In the genomic region with DNA sequence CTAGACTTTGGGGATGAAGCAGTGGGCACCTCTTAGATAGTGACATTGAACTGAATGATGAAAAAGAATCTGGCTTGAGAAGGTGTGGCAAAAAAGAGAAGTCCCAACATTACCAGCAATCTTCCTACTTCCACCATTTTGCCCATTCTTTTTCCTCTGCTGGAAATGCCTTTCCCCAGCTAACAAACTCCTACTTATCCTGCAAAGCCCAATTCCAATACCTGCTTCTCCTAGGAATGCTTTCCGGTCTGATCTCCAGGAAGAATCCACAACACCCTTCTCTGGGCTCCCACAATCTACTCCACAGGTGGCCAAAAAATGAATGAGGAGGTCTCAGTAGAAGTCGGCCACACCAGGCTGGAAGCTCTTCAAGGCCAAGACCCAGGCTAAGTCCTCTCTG, we compare ENCODE assay signal across 26 cellular contexts. TPM values are rescaled to one million over a fixed set of nuclear protein-coding genes. Genes with fewer than 3 reads are reported as not detected.
DNase-seq lines count a peak whose midpoint lies in the region; ATAC-seq and TF ChIP-seq lines count a peak whose summit lies in the region.
"Had no signal": no experiment of that assay in that cellular context is flagged by ENCODE, and none has a peak within 500 bp of the region (broad histone marks: within the 10 kb centered on the region; RNA-seq: fewer than 3 reads in every experiment).

No MANE protein-coding gene starts in this region.

- DNase-seq in T-helper 1 cell = no peak
- DNase-seq in CD4-positive, alpha-beta T cell = no peak
- no peak for DNase-seq in cerebellum (ENCODE audit: low spot score)
- DNase-seq in substantia nigra (lab: John Stamatoyannopoulos, UW) = no peak
- no peak for DNase-seq in D341Med (ENCODE audit: low spot score)
- DNase-seq: BE2C, DMS153, KBM-7, MM.1S, NCI-H1048, NCI-H1417 treated with DMSO at 0.1 percent for 48 hours, NCI-H187, NCI-H446 treated with DMSO at 0.1 percent for 48 hours, NCI-H526 treated with DMSO at 0.1 percent for 48 hours had no signal

- no peaks in the 10 kb centered on the region for H3K9me3 ChIP-seq in CD4-positive, alpha-beta T cell (ENCODE audit: control insufficient read depth, low read length)
- H3K9me3 ChIP-seq: BE2C, HAP-1, SJSA1 had no signal

- CTCF ChIA-PET in CD4-positive, alpha-beta T cell (lab: Charles Lee) = interaction anchor here (0.6 kb wide), 1 partner anchor 1544 kb away, joined by 3 read pairs; a partner anchor contains a TSS

- peaks cover 6% of the 10 kb centered on the region for H3K4me1 Mint-ChIP-seq in T-helper 1 cell treated with Interleukin-12 subunit alpha and Interleukin-12 subunit beta and Interleukin-4 antibody, amounts not matched to agents 30 μg/mL and 1 μg/mL, for 36 hours (ENCODE audit: low read depth)
- peaks cover 27% of the 10 kb centered on the region for H3K4me1 Mint-ChIP-seq in CD4-positive, alpha-beta T cell (ENCODE audit: low read depth)
- peaks cover 6% of the 10 kb centered on the region for H3K4me1 Mint-ChIP-seq in activated T-helper 17 cell treated with anti-CD3 and anti-CD28 coated beads, Interleukin-2, amount 50 U/mL, for 72 hours
- H3K4me1 Mint-ChIP-seq in nephron = peaks cover 20% of the 10 kb centered on the region

- H3K36me3 Mint-ChIP-seq in T-helper 1 cell treated with Interleukin-12 subunit alpha and Interleukin-12 subunit beta and Interleukin-4 antibody, amounts not matched to agents 30 μg/mL and 1 μg/mL, for 36 hours (ENCODE audit: low read depth) = peaks cover 17% of the 10 kb centered on the region
- H3K36me3 Mint-ChIP-seq in CD4-positive, alpha-beta T cell (ENCODE audit: low read depth) = peaks cover 44% of the 10 kb centered on the region
- peaks cover 34% of the 10 kb centered on the region for H3K36me3 Mint-ChIP-seq in activated T-helper 17 cell treated with anti-CD3 and anti-CD28 coated beads, Interleukin-2, amount 50 U/mL, for 72 hours (ENCODE audit: low read depth)
- peaks cover 12% of the 10 kb centered on the region for H3K36me3 Mint-ChIP-seq in nephron (ENCODE audit: low read depth)

- H3K27ac Mint-ChIP-seq in T-helper 1 cell treated with Interleukin-12 subunit alpha and Interleukin-12 subunit beta and Interleukin-4 antibody, amounts not matched to agents 30 μg/mL and 1 μg/mL, for 36 hours = peak overlapping the region; percentile 6
- H3K27ac Mint-ChIP-seq in CD4-positive, alpha-beta T cell = no peak overlapping the region
- no peak overlapping the region for H3K27ac Mint-ChIP-seq in activated T-helper 17 cell treated with anti-CD3 and anti-CD28 coated beads, Interleukin-2, amount 50 U/mL, for 72 hours
- H3K27ac Mint-ChIP-seq in nephron = peak overlapping the region in 1 of 3 experiments; percentile 56
- H3K27ac Mint-ChIP-seq: GM23338 had no signal

- no peak overlapping the region for H3K27ac ChIP-seq in CD4-positive, alpha-beta T cell (ENCODE audit: low read depth, low read length)
- H3K27ac ChIP-seq in substantia nigra (ENCODE audit: low read depth, low read length, poor library complexity, severe bottlenecking) = no peak overlapping the region
- H3K27ac ChIP-seq: HL-60, SJSA1 had no signal

- POLR2A ChIA-PET in CD4-positive, alpha-beta T cell (lab: Charles Lee) = interaction anchor here (1.4 to 6.3 kb wide), 3 partner anchors 12 to 456 kb away, joined by 3 to 172 read pairs (median 53); a partner anchor contains a TSS

- intact Hi-C loops in CD4-positive, alpha-beta T cell (cut with DNase I, micrococcal nuclease) = loop anchor here in 1 of 2 experiments (5.0 to 10.0 kb wide), 4 partner anchors 505 to 1565 kb away; a partner anchor contains a TSS

- TF ChIP-seq CTCF in CD4-positive, alpha-beta T cell (IDR thresholded peaks at IDR 0.05) = no peak
- TF ChIP-seq CTCF in nephron (IDR thresholded peaks at IDR 0.05; ENCODE audit: unreplicated experiment in 3 of 3) = no peak

- no peak for ATAC-seq in CD4-positive, alpha-beta T cell (ENCODE audit: poor library complexity)
- ATAC-seq in activated T-helper 17 cell treated with anti-CD3 and anti-CD28 coated beads, Interleukin-2, amount 50 U/mL, for 72 hours (replicated peaks) = no peak
- ATAC-seq: GM23338, HepG2, Right ventricle myocardium inferior had no signal

- H3K4me3 Mint-ChIP-seq in T-helper 1 cell treated with Interleukin-12 subunit alpha and Interleukin-12 subunit beta and Interleukin-4 antibody, amounts not matched to agents 30 μg/mL and 1 μg/mL, for 36 hours = no peak overlapping the region
- H3K4me3 Mint-ChIP-seq in CD4-positive, alpha-beta T cell = peak overlapping the region; percentile 67
- H3K4me3 Mint-ChIP-seq in activated T-helper 17 cell treated with anti-CD3 and anti-CD28 coated beads, Interleukin-2, amount 50 U/mL, for 72 hours = peak overlapping the region; percentile 25
- H3K4me3 Mint-ChIP-seq in nephron = peak overlapping the region; percentile 16 to 48 (median 21)
- H3K4me3 Mint-ChIP-seq: GM23338 had no signal

- H3K9me3 Mint-ChIP-seq in T-helper 1 cell treated with Interleukin-12 subunit alpha and Interleukin-12 subunit beta and Interleukin-4 antibody, amounts not matched to agents 30 μg/mL and 1 μg/mL, for 36 hours = no peaks in the 10 kb centered on the region
- H3K9me3 Mint-ChIP-seq in CD4-positive, alpha-beta T cell = no peaks in the 10 kb centered on the region
- H3K9me3 Mint-ChIP-seq in activated T-helper 17 cell treated with anti-CD3 and anti-CD28 coated beads, Interleukin-2, amount 50 U/mL, for 72 hours = no peaks in the 10 kb centered on the region
- no peaks in the 10 kb centered on the region for H3K9me3 Mint-ChIP-seq in nephron

- H3K27me3 ChIP-seq in CD4-positive, alpha-beta T cell (ENCODE audit: control insufficient read depth, insufficient read depth, low read length) = no peaks in the 10 kb centered on the region
- H3K27me3 ChIP-seq: BE2C, SJSA1 had no signal

- no peaks in the 10 kb centered on the region for H3K27me3 Mint-ChIP-seq in T-helper 1 cell treated with Interleukin-12 subunit alpha and Interleukin-12 subunit beta and Interleukin-4 antibody, amounts not matched to agents 30 μg/mL and 1 μg/mL, for 36 hours (ENCODE audit: low read depth)
- no peaks in the 10 kb centered on the region for H3K27me3 Mint-ChIP-seq in CD4-positive, alpha-beta T cell
- no peaks in the 10 kb centered on the region for H3K27me3 Mint-ChIP-seq in activated T-helper 17 cell treated with anti-CD3 and anti-CD28 coated beads, Interleukin-2, amount 50 U/mL, for 72 hours
- H3K27me3 Mint-ChIP-seq in nephron (ENCODE audit: low read depth) = peaks cover 3% of the 10 kb centered on the region

RNA-seq across cellular contexts. Expression of a gene that starts 1.4 kb away (rescaled TPM):
- total RNA-seq in CD4-positive, alpha-beta T cell = 10 to 100 TPM; 86.7 to 96.4 TPM
- total RNA-seq in activated T-helper 17 cell treated with anti-CD3 and anti-CD28 coated beads, Interleukin-2, amount 50 U/mL, for 72 hours = 100 to 1,000 TPM; 153 to 217 TPM
- 22.1 TPM for total RNA-seq in cerebellum

RNA-seq across cellular contexts. Expression of a gene that starts 12.7 kb away (rescaled TPM):
- total RNA-seq in CD4-positive, alpha-beta T cell = 10 to 100 TPM; 75.3 to 78.7 TPM
- total RNA-seq in activated T-helper 17 cell treated with anti-CD3 and anti-CD28 coated beads, Interleukin-2, amount 50 U/mL, for 72 hours = 10 to 100 TPM; 41.1 to 69.7 TPM
- 21.2 TPM for total RNA-seq in cerebellum

RNA-seq across cellular contexts. Expression of a gene that starts 15.8 kb away (rescaled TPM):
- under 1 TPM; 0.81 to 0.85 TPM for total RNA-seq in CD4-positive, alpha-beta T cell
- total RNA-seq in activated T-helper 17 cell treated with anti-CD3 and anti-CD28 coated beads, Interleukin-2, amount 50 U/mL, for 72 hours = 1 to 10 TPM; 1.9 to 2.8 TPM
- 3.3 TPM for total RNA-seq in cerebellum

RNA-seq across cellular contexts. Expression of a gene that starts 26.5 kb away (rescaled TPM):
- total RNA-seq in CD4-positive, alpha-beta T cell = 1 to 10 TPM; 2.7 to 3.1 TPM
- not detected for total RNA-seq in activated T-helper 17 cell treated with anti-CD3 and anti-CD28 coated beads, Interleukin-2, amount 50 U/mL, for 72 hours
- not detected for total RNA-seq in cerebellum
- total RNA-seq: A172, G401, GM23338, HepG2, HT-29, Right ventricle myocardium inferior, SJSA1 had no signal

RNA-seq across cellular contexts. Expression of a gene that starts 33.0 kb away (rescaled TPM):
- 10 to 100 TPM; 56.1 to 61.1 TPM for total RNA-seq in CD4-positive, alpha-beta T cell
- total RNA-seq in activated T-helper 17 cell treated with anti-CD3 and anti-CD28 coated beads, Interleukin-2, amount 50 U/mL, for 72 hours = 10 to 100 TPM; 53.8 to 56.1 TPM
- 25.3 TPM for total RNA-seq in cerebellum
